ENCODE assay signal across 21 cellular contexts in genomic region chr1:235948774-235949427, GRCh38.
"Had no signal": no experiment of that assay in that cellular context is flagged by ENCODE, and none has a peak within 500 bp of the region (broad histone marks: within the 10 kb centered on the region; RNA-seq: fewer than 3 reads in every experiment).

No MANE protein-coding gene starts in this region.

- H3K27ac ChIP-seq: tibial artery had no signal

- H3K4me3 Mint-ChIP-seq: activated naive CD4-positive, alpha-beta T cell treated with anti-CD3 and anti-CD28 coated beads for 36 hours; activated T-cell treated with anti-CD3 and anti-CD28 coated beads, Interleukin-2, amount 50 U/mL, for 4 hours; nephron progenitor cell; stimulated activated naive CD8-positive, alpha-beta T cell treated with anti-CD3 and anti-CD28 coated beads, Interleukin-15, amount 100 ng/mL, for 72 hours; WTC11 had no signal

- H3K27me3 Mint-ChIP-seq: stimulated activated naive CD8-positive, alpha-beta T cell treated with anti-CD3 and anti-CD28 coated beads, Interleukin-15, amount 100 ng/mL, for 72 hours had no signal

- H3K9me3 Mint-ChIP-seq: activated naive CD4-positive, alpha-beta T cell treated with anti-CD3 and anti-CD28 coated beads for 36 hours; activated T-cell treated with anti-CD3 and anti-CD28 coated beads, Interleukin-2, amount 50 U/mL, for 4 hours; stimulated activated naive CD8-positive, alpha-beta T cell treated with anti-CD3 and anti-CD28 coated beads, Interleukin-15, amount 100 ng/mL, for 72 hours had no signal

- H3K36me3 ChIP-seq: sigmoid colon, tibial artery had no signal

- H3K4me1 Mint-ChIP-seq: WTC11 had no signal

- H3K9me3 ChIP-seq: sigmoid colon, tibial artery had no signal

- ATAC-seq: activated T-cell treated with anti-CD3 and anti-CD28 coated beads, Interleukin-2, amount 50 U/mL, for 4 hours; esophagus mucosa; left ventricle myocardium superior; SK-N-SH treated with all-trans-retinoic acid at 6 μM for 48 hours; stimulated activated naive CD8-positive, alpha-beta T cell treated with anti-CD3 and anti-CD28 coated beads, Interleukin-15, amount 100 ng/mL, for 72 hours; WTC11 had no signal

- H3K27me3 ChIP-seq: sigmoid colon, tibial artery had no signal

- H3K4me2 ChIP-seq: smooth muscle cell had no signal

- DNase-seq: activated CD4-positive, alpha-beta T cell treated with anti-CD3 and anti-CD28 coated beads for 4 hours; activated CD4-positive, alpha-beta T cell treated with anti-CD3 and anti-CD28 coated beads, Interleukin-2, amount 50 U/mL, for 48 hours; activated CD8-positive, alpha-beta memory T cell treated with anti-CD3 and anti-CD28 coated beads, Interleukin-2, amount 50 U/mL, for 48 hours; activated naive CD4-positive, alpha-beta T cell treated with anti-CD3 and anti-CD28 coated beads for 36 hours; activated T-cell treated with anti-CD3 and anti-CD28 coated beads, Interleukin-2, amount 50 U/mL, for 4 hours; amygdala; effector memory CD4-positive, alpha-beta T cell; hypothalamus; left ventricle myocardium superior; mammary epithelial cell; occipital lobe; posterior cingulate gyrus; sigmoid colon; stimulated activated CD4-positive, alpha-beta T cell treated with anti-CD3 and anti-CD28 coated beads, Interleukin-4, amount 100 ng/mL, for 1 hour; stimulated activated naive CD8-positive, alpha-beta T cell treated with anti-CD3 and anti-CD28 coated beads, Interleukin-15, amount 100 ng/mL, for 72 hours had no signal

- H3K4me3 ChIP-seq: sigmoid colon, smooth muscle cell, tibial artery had no signal

- H3K36me3 Mint-ChIP-seq: WTC11 had no signal

- H3K27ac Mint-ChIP-seq: activated naive CD4-positive, alpha-beta T cell treated with anti-CD3 and anti-CD28 coated beads for 36 hours; nephron progenitor cell; stimulated activated naive CD8-positive, alpha-beta T cell treated with anti-CD3 and anti-CD28 coated beads, Interleukin-15, amount 100 ng/mL, for 72 hours; WTC11 had no signal
